9 cellular contexts compared by ENCODE assay signal in genomic region chr1:13230096-13230495, GRCh38. TPM values are rescaled to one million over a fixed set of nuclear protein-coding genes. Genes with fewer than 3 reads are reported as not detected.
"Had no signal": no experiment of that assay in that cellular context is flagged by ENCODE, and none has a peak within 500 bp of the region (broad histone marks: within the 10 kb centered on the region; RNA-seq: fewer than 3 reads in every experiment).

No MANE protein-coding gene starts in this region.

RNA-seq across cellular contexts. Expression of gene PRAMEF18, which starts 4.1 kb away (rescaled TPM):
- total RNA-seq: LHCN-M2, MCF 10A, NCI-H460, OCI-LY7, PC-9, Right ventricle myocardium inferior, RPMI7951, SJCRH30, SK-MEL-5 had no signal

RNA-seq across cellular contexts. Expression of gene PRAMEF5, which starts 23.9 kb away (rescaled TPM):
- total RNA-seq: LHCN-M2, MCF 10A, NCI-H460, OCI-LY7, PC-9, Right ventricle myocardium inferior, RPMI7951, SJCRH30, SK-MEL-5 had no signal

RNA-seq across cellular contexts. Expression of gene PRAMEF13, which starts 28.9 kb away (rescaled TPM):
- total RNA-seq: LHCN-M2, MCF 10A, NCI-H460, OCI-LY7, PC-9, Right ventricle myocardium inferior, RPMI7951, SJCRH30, SK-MEL-5 had no signal

RNA-seq across cellular contexts. Expression of gene PRAMEF8, which starts 54.8 kb away (rescaled TPM):
- total RNA-seq: LHCN-M2, MCF 10A, NCI-H460, OCI-LY7, PC-9, Right ventricle myocardium inferior, RPMI7951, SJCRH30, SK-MEL-5 had no signal

RNA-seq across cellular contexts. Expression of gene PRAMEF9, which starts 58.4 kb away (rescaled TPM):
- total RNA-seq: LHCN-M2, MCF 10A, NCI-H460, OCI-LY7, PC-9, Right ventricle myocardium inferior, RPMI7951, SJCRH30, SK-MEL-5 had no signal
